1 cellular context compared by ENCODE assay signal in the genomic region with DNA sequence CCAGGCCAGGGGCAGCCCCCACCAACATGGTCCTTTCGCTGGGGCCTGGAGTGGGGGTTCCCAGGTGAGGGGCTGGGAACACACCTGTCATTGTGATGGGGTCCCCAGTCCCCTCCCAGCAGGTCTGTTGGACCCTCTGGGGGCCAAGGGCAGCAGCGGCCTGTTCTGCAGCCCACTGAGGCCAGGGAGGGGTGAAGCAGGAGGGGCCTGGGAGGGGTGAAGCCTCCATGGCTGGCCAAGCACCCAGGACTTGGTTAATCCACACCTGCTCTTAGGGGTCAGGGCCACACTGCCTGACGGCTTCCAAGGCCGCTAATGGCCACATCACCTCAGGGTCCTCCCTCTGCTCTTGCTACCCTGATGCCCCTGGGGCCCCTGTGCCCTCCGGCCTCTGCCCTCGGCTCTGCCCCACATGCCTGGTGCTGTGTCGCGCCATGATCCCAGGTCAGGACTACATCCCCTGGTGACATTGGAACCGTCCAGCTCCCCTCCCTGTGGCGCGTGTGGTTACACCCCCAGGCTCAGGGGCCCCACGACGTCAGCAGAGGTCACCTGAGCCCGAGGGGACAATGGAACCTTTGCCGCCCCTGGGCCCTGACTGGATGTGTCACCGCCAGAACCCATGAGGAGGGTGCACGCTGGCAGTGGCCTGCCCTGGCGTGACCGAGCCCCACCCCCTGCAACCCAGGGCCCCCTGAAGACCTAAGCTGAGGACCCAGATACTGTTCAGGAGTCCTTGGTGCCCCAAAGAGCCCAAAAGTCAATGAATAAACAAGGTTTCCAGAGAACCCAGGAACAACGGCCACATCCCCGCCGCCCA.
A peak's percentile ranks its signal among the peaks of the same experiment; 100 is the strongest.
TF ChIP-seq lines count a peak whose summit lies in the region.

No MANE protein-coding gene starts in this region.

TF ChIP-seq in HepG2, 621 proteins besides CTCF, POLR2A, EP300 and RAD21 (continues in another document):
- TF ChIP-seq PAWR (CRISPR knock-in tag; IDR thresholded peaks at IDR 0.05; ENCODE audit: borderline replicate concordance) (no peak), ZNF552 (CRISPR knock-in tag; IDR thresholded peaks at IDR 0.05; ENCODE audit: borderline replicate concordance) (no peak), HDAC6 (IDR thresholded peaks at IDR 0.05; ENCODE audit: low read depth, low read length) (no peak), CREB1 (IDR thresholded peaks at IDR 0.05) (no peak), CREB1 (CRISPR knock-in tag; IDR thresholded peaks at IDR 0.05) (peak; percentile 64), CC2D1A (CRISPR knock-in tag; IDR thresholded peaks at IDR 0.05) (no peak), HNRNPH1 (optimal IDR thresholded peaks at IDR 0.05; ENCODE audit: low read depth, low read length) (no peak), GFI1 (CRISPR knock-in tag; IDR thresholded peaks at IDR 0.05; ENCODE audit: borderline replicate concordance) (no peak), ZNF713 (CRISPR knock-in tag; IDR thresholded peaks at IDR 0.05) (no peak), TBX2 (CRISPR knock-in tag; IDR thresholded peaks at IDR 0.05; ENCODE audit: borderline replicate concordance) (peak; percentile 52; the same call in 1 of the 2 replicates), POLR2G (IDR thresholded peaks at IDR 0.05; ENCODE audit: low read depth, low read length) (no peak), ZNF550 (CRISPR knock-in tag; IDR thresholded peaks at IDR 0.05; ENCODE audit: borderline replicate concordance) (no peak), NR2F6 (IDR thresholded peaks at IDR 0.05) (0 out of 2 replicates have a peak, but pooled peaks have one; percentile 19), NR2F6 (CRISPR knock-in tag; IDR thresholded peaks at IDR 0.05) (no peak), PRPF4 (IDR thresholded peaks at IDR 0.05; ENCODE audit: low read depth, low read length, poor library complexity, severe bottlenecking) (no peak), MED1 (CRISPR knock-in tag; IDR thresholded peaks at IDR 0.05) (no peak), BHLHE40 (IDR thresholded peaks at IDR 0.05; ENCODE audit: low read length) (0 out of 2 replicates have a peak, but pooled peaks have one; percentile 23), RNF2 (conservative IDR thresholded peaks at IDR 0.05; ENCODE audit: low read depth) (no peak), HHEX (CRISPR knock-in tag; IDR thresholded peaks at IDR 0.05) (no peak), HNRNPL (IDR thresholded peaks at IDR 0.05; ENCODE audit: low read depth, low read length) (peak; percentile 85), ZSCAN25 (CRISPR knock-in tag; IDR thresholded peaks at IDR 0.05) (peak; percentile 97), ZNF296 (CRISPR knock-in tag; conservative IDR thresholded peaks at IDR 0.05) (no peak), ZNF383 (CRISPR knock-in tag; IDR thresholded peaks at IDR 0.05; ENCODE audit: borderline replicate concordance) (no peak), ZNF282 (IDR thresholded peaks at IDR 0.05; ENCODE audit: partially characterized antibody) (no peak), ZNF709 (CRISPR knock-in tag; IDR thresholded peaks at IDR 0.05) (no peak), SRSF4 (IDR thresholded peaks at IDR 0.05; ENCODE audit: low read depth, low read length, poor library complexity, severe bottlenecking) (no peak), ATRX (CRISPR knock-in tag; IDR thresholded peaks at IDR 0.05; ENCODE audit: borderline replicate concordance) (no peak), SOX13 (IDR thresholded peaks at IDR 0.05) (no peak), SOX13 (CRISPR knock-in tag; conservative IDR thresholded peaks at IDR 0.05 in 1 of 2, IDR thresholded peaks at IDR 0.05 in 1 of 2) (peak in 1 of 2 experiments; percentile 11; a peak in 1 of 4 replicates)
- TF ChIP-seq, protein P1, sequence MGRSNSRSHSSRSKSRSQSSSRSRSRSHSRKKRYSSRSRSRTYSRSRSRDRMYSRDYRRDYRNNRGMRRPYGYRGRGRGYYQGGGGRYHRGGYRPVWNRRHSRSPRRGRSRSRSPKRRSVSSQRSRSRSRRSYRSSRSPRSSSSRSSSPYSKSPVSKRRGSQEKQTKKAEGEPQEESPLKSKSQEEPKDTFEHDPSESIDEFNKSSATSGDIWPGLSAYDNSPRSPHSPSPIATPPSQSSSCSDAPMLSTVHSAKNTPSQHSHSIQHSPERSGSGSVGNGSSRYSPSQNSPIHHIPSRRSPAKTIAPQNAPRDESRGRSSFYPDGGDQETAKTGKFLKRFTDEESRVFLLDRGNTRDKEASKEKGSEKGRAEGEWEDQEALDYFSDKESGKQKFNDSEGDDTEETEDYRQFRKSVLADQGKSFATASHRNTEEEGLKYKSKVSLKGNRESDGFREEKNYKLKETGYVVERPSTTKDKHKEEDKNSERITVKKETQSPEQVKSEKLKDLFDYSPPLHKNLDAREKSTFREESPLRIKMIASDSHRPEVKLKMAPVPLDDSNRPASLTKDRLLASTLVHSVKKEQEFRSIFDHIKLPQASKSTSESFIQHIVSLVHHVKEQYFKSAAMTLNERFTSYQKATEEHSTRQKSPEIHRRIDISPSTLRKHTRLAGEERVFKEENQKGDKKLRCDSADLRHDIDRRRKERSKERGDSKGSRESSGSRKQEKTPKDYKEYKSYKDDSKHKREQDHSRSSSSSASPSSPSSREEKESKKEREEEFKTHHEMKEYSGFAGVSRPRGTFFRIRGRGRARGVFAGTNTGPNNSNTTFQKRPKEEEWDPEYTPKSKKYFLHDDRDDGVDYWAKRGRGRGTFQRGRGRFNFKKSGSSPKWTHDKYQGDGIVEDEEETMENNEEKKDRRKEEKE (IDR thresholded peaks at IDR 0.05) = no peak
- TF ChIP-seq, protein P2, sequence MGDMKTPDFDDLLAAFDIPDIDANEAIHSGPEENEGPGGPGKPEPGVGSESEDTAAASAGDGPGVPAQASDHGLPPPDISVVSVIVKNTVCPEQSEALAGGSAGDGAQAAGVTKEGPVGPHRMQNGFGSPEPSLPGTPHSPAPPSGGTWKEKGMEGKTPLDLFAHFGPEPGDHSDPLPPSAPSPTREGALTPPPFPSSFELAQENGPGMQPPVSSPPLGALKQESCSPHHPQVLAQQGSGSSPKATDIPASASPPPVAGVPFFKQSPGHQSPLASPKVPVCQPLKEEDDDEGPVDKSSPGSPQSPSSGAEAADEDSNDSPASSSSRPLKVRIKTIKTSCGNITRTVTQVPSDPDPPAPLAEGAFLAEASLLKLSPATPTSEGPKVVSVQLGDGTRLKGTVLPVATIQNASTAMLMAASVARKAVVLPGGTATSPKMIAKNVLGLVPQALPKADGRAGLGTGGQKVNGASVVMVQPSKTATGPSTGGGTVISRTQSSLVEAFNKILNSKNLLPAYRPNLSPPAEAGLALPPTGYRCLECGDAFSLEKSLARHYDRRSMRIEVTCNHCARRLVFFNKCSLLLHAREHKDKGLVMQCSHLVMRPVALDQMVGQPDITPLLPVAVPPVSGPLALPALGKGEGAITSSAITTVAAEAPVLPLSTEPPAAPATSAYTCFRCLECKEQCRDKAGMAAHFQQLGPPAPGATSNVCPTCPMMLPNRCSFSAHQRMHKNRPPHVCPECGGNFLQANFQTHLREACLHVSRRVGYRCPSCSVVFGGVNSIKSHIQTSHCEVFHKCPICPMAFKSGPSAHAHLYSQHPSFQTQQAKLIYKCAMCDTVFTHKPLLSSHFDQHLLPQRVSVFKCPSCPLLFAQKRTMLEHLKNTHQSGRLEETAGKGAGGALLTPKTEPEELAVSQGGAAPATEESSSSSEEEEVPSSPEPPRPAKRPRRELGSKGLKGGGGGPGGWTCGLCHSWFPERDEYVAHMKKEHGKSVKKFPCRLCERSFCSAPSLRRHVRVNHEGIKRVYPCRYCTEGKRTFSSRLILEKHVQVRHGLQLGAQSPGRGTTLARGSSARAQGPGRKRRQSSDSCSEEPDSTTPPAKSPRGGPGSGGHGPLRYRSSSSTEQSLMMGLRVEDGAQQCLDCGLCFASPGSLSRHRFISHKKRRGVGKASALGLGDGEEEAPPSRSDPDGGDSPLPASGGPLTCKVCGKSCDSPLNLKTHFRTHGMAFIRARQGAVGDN (CRISPR knock-in tag; IDR thresholded peaks at IDR 0.05) = peak; percentile 62
- TF ChIP-seq, protein P3, sequence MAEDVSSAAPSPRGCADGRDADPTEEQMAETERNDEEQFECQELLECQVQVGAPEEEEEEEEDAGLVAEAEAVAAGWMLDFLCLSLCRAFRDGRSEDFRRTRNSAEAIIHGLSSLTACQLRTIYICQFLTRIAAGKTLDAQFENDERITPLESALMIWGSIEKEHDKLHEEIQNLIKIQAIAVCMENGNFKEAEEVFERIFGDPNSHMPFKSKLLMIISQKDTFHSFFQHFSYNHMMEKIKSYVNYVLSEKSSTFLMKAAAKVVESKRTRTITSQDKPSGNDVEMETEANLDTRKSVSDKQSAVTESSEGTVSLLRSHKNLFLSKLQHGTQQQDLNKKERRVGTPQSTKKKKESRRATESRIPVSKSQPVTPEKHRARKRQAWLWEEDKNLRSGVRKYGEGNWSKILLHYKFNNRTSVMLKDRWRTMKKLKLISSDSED (CRISPR knock-in tag; IDR thresholded peaks at IDR 0.05) = no peak
- TF ChIP-seq, protein P4, sequence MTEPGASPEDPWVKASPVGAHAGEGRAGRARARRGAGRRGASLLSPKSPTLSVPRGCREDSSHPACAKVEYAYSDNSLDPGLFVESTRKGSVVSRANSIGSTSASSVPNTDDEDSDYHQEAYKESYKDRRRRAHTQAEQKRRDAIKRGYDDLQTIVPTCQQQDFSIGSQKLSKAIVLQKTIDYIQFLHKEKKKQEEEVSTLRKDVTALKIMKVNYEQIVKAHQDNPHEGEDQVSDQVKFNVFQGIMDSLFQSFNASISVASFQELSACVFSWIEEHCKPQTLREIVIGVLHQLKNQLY (CRISPR knock-in tag; IDR thresholded peaks at IDR 0.05) = no peak
- TF ChIP-seq, protein P5, sequence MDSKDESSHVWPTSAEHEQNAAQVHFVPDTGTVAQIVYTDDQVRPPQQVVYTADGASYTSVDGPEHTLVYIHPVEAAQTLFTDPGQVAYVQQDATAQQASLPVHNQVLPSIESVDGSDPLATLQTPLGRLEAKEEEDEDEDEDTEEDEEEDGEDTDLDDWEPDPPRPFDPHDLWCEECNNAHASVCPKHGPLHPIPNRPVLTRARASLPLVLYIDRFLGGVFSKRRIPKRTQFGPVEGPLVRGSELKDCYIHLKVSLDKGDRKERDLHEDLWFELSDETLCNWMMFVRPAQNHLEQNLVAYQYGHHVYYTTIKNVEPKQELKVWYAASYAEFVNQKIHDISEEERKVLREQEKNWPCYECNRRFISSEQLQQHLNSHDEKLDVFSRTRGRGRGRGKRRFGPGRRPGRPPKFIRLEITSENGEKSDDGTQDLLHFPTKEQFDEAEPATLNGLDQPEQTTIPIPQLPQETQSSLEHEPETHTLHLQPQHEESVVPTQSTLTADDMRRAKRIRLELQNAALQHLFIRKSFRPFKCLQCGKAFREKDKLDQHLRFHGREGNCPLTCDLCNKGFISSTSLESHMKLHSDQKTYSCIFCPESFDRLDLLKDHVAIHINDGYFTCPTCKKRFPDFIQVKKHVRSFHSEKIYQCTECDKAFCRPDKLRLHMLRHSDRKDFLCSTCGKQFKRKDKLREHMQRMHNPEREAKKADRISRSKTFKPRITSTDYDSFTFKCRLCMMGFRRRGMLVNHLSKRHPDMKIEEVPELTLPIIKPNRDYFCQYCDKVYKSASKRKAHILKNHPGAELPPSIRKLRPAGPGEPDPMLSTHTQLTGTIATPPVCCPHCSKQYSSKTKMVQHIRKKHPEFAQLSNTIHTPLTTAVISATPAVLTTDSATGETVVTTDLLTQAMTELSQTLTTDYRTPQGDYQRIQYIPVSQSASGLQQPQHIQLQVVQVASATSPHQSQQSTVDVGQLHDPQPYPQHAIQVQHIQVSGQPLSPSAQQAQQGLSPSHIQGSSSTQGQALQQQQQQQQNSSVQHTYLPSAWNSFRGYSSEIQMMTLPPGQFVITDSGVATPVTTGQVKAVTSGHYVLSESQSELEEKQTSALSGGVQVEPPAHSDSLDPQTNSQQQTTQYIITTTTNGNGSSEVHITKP (CRISPR knock-in tag; IDR thresholded peaks at IDR 0.05; ENCODE audit: low read depth) = peak; percentile 95
- TF ChIP-seq, protein P6, sequence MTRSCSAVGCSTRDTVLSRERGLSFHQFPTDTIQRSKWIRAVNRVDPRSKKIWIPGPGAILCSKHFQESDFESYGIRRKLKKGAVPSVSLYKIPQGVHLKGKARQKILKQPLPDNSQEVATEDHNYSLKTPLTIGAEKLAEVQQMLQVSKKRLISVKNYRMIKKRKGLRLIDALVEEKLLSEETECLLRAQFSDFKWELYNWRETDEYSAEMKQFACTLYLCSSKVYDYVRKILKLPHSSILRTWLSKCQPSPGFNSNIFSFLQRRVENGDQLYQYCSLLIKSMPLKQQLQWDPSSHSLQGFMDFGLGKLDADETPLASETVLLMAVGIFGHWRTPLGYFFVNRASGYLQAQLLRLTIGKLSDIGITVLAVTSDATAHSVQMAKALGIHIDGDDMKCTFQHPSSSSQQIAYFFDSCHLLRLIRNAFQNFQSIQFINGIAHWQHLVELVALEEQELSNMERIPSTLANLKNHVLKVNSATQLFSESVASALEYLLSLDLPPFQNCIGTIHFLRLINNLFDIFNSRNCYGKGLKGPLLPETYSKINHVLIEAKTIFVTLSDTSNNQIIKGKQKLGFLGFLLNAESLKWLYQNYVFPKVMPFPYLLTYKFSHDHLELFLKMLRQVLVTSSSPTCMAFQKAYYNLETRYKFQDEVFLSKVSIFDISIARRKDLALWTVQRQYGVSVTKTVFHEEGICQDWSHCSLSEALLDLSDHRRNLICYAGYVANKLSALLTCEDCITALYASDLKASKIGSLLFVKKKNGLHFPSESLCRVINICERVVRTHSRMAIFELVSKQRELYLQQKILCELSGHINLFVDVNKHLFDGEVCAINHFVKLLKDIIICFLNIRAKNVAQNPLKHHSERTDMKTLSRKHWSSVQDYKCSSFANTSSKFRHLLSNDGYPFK (CRISPR knock-in tag; IDR thresholded peaks at IDR 0.05; ENCODE audit: borderline replicate concordance) = no peak
- TF ChIP-seq, protein P7, sequence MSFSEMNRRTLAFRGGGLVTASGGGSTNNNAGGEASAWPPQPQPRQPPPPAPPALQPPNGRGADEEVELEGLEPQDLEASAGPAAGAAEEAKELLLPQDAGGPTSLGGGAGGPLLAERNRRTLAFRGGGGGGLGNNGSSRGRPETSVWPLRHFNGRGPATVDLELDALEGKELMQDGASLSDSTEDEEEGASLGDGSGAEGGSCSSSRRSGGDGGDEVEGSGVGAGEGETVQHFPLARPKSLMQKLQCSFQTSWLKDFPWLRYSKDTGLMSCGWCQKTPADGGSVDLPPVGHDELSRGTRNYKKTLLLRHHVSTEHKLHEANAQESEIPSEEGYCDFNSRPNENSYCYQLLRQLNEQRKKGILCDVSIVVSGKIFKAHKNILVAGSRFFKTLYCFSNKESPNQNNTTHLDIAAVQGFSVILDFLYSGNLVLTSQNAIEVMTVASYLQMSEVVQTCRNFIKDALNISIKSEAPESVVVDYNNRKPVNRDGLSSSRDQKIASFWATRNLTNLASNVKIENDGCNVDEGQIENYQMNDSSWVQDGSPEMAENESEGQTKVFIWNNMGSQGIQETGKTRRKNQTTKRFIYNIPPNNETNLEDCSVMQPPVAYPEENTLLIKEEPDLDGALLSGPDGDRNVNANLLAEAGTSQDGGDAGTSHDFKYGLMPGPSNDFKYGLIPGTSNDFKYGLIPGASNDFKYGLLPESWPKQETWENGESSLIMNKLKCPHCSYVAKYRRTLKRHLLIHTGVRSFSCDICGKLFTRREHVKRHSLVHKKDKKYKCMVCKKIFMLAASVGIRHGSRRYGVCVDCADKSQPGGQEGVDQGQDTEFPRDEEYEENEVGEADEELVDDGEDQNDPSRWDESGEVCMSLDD (CRISPR knock-in tag; IDR thresholded peaks at IDR 0.05; ENCODE audit: borderline replicate concordance) = no peak
